ENCODE assay signal across 15 cellular contexts in the genomic region with DNA sequence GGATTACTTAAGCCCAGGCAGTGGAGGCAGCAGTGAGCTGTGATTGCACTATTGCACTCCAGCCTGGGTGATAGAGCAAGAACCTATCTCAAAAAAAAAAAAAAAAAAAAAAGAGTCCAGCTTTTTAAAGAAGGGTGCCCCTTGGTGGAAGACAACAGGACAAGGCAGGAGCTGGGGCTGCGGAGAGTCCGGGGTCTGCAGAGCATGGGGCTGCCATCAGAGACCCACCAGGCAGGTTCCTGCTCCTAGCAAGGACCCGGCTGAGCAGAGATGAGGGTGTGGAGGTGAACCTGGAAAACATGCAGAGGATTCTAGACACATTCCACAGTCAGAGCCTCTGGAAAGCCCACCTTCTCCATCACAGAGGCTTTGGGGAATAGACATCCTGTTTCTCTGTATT. TPM values are rescaled to one million over a fixed set of nuclear protein-coding genes. Genes with fewer than 3 reads are reported as not detected.
DNase-seq lines count a peak whose midpoint lies in the region; ATAC-seq and TF ChIP-seq lines count a peak whose summit lies in the region.
"Had no signal": no experiment of that assay in that cellular context is flagged by ENCODE, and none has a peak within 500 bp of the region (broad histone marks: within the 10 kb centered on the region; RNA-seq: fewer than 3 reads in every experiment).

No MANE protein-coding gene starts in this region.

- intact Hi-C loops in left cardiac atrium (cut with DNase I) (no loop called here), upper lobe of right lung (cut with DNase I) (no loop called here)

- no peak overlapping the region for H3K4me3 ChIP-seq in upper lobe of right lung
- no peak overlapping the region for H3K4me3 ChIP-seq in MM.1S (ENCODE audit: low read length)
- H3K4me3 ChIP-seq: ovary had no signal

- no peak overlapping the region for H3K4me2 ChIP-seq in MM.1S (ENCODE audit: low read depth, low read length)

- H3K9ac ChIP-seq in MM.1S (ENCODE audit: low read length): no peak overlapping the region

- no peaks in the 10 kb centered on the region for H3K79me2 ChIP-seq in MM.1S (ENCODE audit: low read length)

- H3K36me3 ChIP-seq in upper lobe of right lung (no peaks in the 10 kb centered on the region), MM.1S (replicated peaks; ENCODE audit: insufficient read depth, low read length) (no peaks in the 10 kb centered on the region)
- H3K36me3 ChIP-seq: ovary had no signal

- H3K27ac ChIP-seq in angular gyrus (ENCODE audit: low read depth, low read length) (peak overlapping the region; percentile 4), upper lobe of right lung (peak overlapping the region; percentile 81), MM.1S (ENCODE audit: low read length) (no peak overlapping the region), substantia nigra (ENCODE audit: low read depth, low read length, poor library complexity, severe bottlenecking) (no peak overlapping the region)

- TF ChIP-seq CTCF in nephron progenitor cell (IDR thresholded peaks at IDR 0.05) (no peak), upper lobe of right lung (IDR thresholded peaks at IDR 0.05) (no peak), MM.1S (IDR thresholded peaks at IDR 0.05; ENCODE audit: low read length) (no peak)

- H3K4me3 Mint-ChIP-seq in nephron progenitor cell: peak overlapping the region; percentile 76
- H3K4me3 Mint-ChIP-seq: activated T-helper 1 cell treated with anti-CD3 and anti-CD28 coated beads, Interleukin-12 subunit alpha, Interleukin-12 subunit beta, Interleukin-2, Interleukin-4 antibody, amounts not matched to agents 30 ng/mL and 10 ng/mL and 1 ng/mL, durations not matched to agents 14 hours and 24 hours and 36 hours; CD4-positive, CD25-positive, alpha-beta regulatory T cell had no signal

- peaks cover 68% of the 10 kb centered on the region for H3K4me1 Mint-ChIP-seq in nephron progenitor cell
- H3K4me1 Mint-ChIP-seq: CD4-positive, CD25-positive, alpha-beta regulatory T cell had no signal

- H3K27me3 Mint-ChIP-seq in nephron progenitor cell (ENCODE audit: low read depth, poor library complexity): peaks cover 3% of the 10 kb centered on the region
- H3K27me3 Mint-ChIP-seq: CD4-positive, CD25-positive, alpha-beta regulatory T cell had no signal

- peaks cover 21% of the 10 kb centered on the region for H3K9me3 Mint-ChIP-seq in nephron progenitor cell

- H3K9me3 ChIP-seq in upper lobe of right lung (no peaks in the 10 kb centered on the region), MM.1S (replicated peaks; ENCODE audit: insufficient read depth, low read length) (no peaks in the 10 kb centered on the region)
- H3K9me3 ChIP-seq: ovary had no signal

- peak overlapping the region; percentile 99 for H3K27ac Mint-ChIP-seq in nephron progenitor cell
- H3K27ac Mint-ChIP-seq: activated T-helper 1 cell treated with anti-CD3 and anti-CD28 coated beads, Interleukin-12 subunit alpha, Interleukin-12 subunit beta, Interleukin-2, Interleukin-4 antibody, amounts not matched to agents 30 ng/mL and 10 ng/mL and 1 ng/mL, durations not matched to agents 14 hours and 24 hours and 36 hours; CD4-positive, CD25-positive, alpha-beta regulatory T cell had no signal

- H3K9me2 ChIP-seq in MM.1S (replicated peaks; ENCODE audit: insufficient read depth, low read length): no peaks in the 10 kb centered on the region

- DNase-seq in left cardiac atrium (no peak), nephron progenitor cell (no peak), upper lobe of right lung (peak; percentile 33), MM.1S (no peak), substantia nigra (lab: John Stamatoyannopoulos, UW) (no peak)
- DNase-seq: activated CD4-positive, alpha-beta T cell treated with anti-CD3 and anti-CD28 coated beads, Interleukin-2, amount 50 U/mL, for 4 hours; CD4-positive, CD25-positive, alpha-beta regulatory T cell; Karpas-422; NCI-H187; NCI-H526; T-helper 9 cell had no signal

- H3K27me3 ChIP-seq in upper lobe of right lung (no peaks in the 10 kb centered on the region), MM.1S (replicated peaks; ENCODE audit: insufficient read depth, low read length) (no peaks in the 10 kb centered on the region)
- H3K27me3 ChIP-seq: ovary had no signal

- H4K20me1 ChIP-seq in MM.1S (ENCODE audit: insufficient read depth, low read length): no peaks in the 10 kb centered on the region

- H3K36me3 Mint-ChIP-seq in nephron progenitor cell (ENCODE audit: low read depth): peaks cover 16% of the 10 kb centered on the region

- 0 out of 2 replicates have a peak, but pooled peaks cover under 1% of the 10 kb centered on the region for H3F3A ChIP-seq in MM.1S (ENCODE audit: insufficient read depth, low read length)

- no peak overlapping the region for H2AFZ ChIP-seq in MM.1S (ENCODE audit: low read length)

- H3K4me1 ChIP-seq in upper lobe of right lung: peaks cover 20% of the 10 kb centered on the region
- H3K4me1 ChIP-seq in MM.1S (ENCODE audit: low read length): peaks cover 3% of the 10 kb centered on the region; the same call in 1 of the 2 replicates

- ATAC-seq in left cardiac atrium (peak; percentile 6 to 13), upper lobe of right lung (no peak), GM18868 (IDR thresholded peaks at IDR 0.05; ENCODE audit: unreplicated experiment) (no peak)

RNA-seq across cellular contexts. Expression of a gene that starts 21.0 kb away (rescaled TPM):
- 10 to 100 TPM; 56.2 to 57.6 TPM for total RNA-seq in left cardiac atrium
- total RNA-seq in upper lobe of right lung: 24.9 TPM

RNA-seq across cellular contexts. Expression of a gene that starts 48.5 kb away (rescaled TPM):
- total RNA-seq in left cardiac atrium (10 to 100 TPM; 41.4 to 47.5 TPM), upper lobe of right lung (50.6 TPM)

Comparison
In these comparisons a context has a peak if more than half of its experiments do, and no peak if none do; other contexts are left out.
1. H3K27ac ChIP-seq: peak in angular gyrus (single experiment) and upper lobe of right lung (single experiment); none in MM.1S (single experiment) and substantia nigra (single experiment).
2. ATAC-seq: peak in left cardiac atrium (2 of 2); none in upper lobe of right lung (single experiment) and GM18868 (single experiment).